Comparison of ENCODE assay signal across 7 cellular contexts in genomic region chr14:76784881-76785280, GRCh38. TPM values are rescaled to one million over a fixed set of nuclear protein-coding genes. Genes with fewer than 3 reads are reported as not detected.
DNase-seq lines count a peak whose midpoint lies in the region; ATAC-seq and TF ChIP-seq lines count a peak whose summit lies in the region.

No MANE protein-coding gene starts in this region.

- no peak overlapping the region for H3K4me3 Mint-ChIP-seq in activated B cell treated with CpG ODN at 0.5 μM for 24 hours

- H3K9ac ChIP-seq in liver (ENCODE audit: low read depth in 1 of 2, low read length in 2 of 2), result no peak overlapping the region

- peak; percentile 81 for TF ChIP-seq CTCF in GM12873 (IDR thresholded peaks at IDR 0.05; ENCODE audit: insufficient read depth, low read depth, low read length, missing control alignments)
- TF ChIP-seq CTCF in activated B cell treated with CpG ODN at 0.5 μM for 24 hours (IDR thresholded peaks at IDR 0.05), result no peak
- TF ChIP-seq CTCF in coronary artery (IDR thresholded peaks at IDR 0.05), result peak; percentile 89
- peak; percentile 60 for TF ChIP-seq CTCF in liver (IDR thresholded peaks at IDR 0.05; ENCODE audit: low read depth, low read length, missing input control)

- H3K4me3 ChIP-seq in coronary artery (no peak overlapping the region), liver (ENCODE audit: low read depth in 1 of 3, low read length in 3 of 3) (no peak overlapping the region)

- ATAC-seq in HG02938 (IDR thresholded peaks at IDR 0.05; ENCODE audit: unreplicated experiment) (peak; percentile 82), activated B cell treated with CpG ODN at 0.5 μM for 24 hours (ENCODE audit: low read depth) (peak; percentile 98)

- peaks cover 4 to 49% (median 28%) of the 10 kb centered on the region in 4 donors for H3K36me3 ChIP-seq in liver (ENCODE audit: control insufficient read depth in 4 of 4, insufficient read depth in 3 of 4, low read depth in 1 of 4, low read length in 3 of 4)

- intact Hi-C loops in activated B cell treated with CpG ODN at 0.5 μM for 24 hours (cut with micrococcal nuclease), result loop anchor here (1.0 kb wide), 1 partner anchor 75 kb away; no protein-coding TSS in a partner anchor

- H3K27ac ChIP-seq in coronary artery (peak overlapping the region; percentile 59 to 61), liver (ENCODE audit: low read depth in 1 of 2, low read length in 2 of 2) (no peak overlapping the region)

- H3K9me3 Mint-ChIP-seq in activated B cell treated with CpG ODN at 0.5 μM for 24 hours, result no peaks in the 10 kb centered on the region

- H3K36me3 Mint-ChIP-seq in activated B cell treated with CpG ODN at 0.5 μM for 24 hours (ENCODE audit: low read depth), result peaks cover 73% of the 10 kb centered on the region

- no peaks in the 10 kb centered on the region for H3K27me3 ChIP-seq in liver (ENCODE audit: control insufficient read depth in 4 of 4, insufficient read depth in 4 of 4, low read length in 3 of 4)

- H3K9me3 ChIP-seq in liver (ENCODE audit: control insufficient read depth in 4 of 4, low read length in 3 of 4), result no peaks in the 10 kb centered on the region

- CTCF ChIA-PET in activated B cell treated with CpG ODN at 0.5 μM for 24 hours (lab: Charles Lee), result interaction anchor here (1.2 to 4.7 kb wide), 11 partner anchors 13 to 286 kb away, joined by 3 to 45 read pairs (median 4); partner anchors contain the start of gene VASH1

- H3K27me3 Mint-ChIP-seq in activated B cell treated with CpG ODN at 0.5 μM for 24 hours, result no peaks in the 10 kb centered on the region

- H3K4me1 ChIP-seq in liver (ENCODE audit: control insufficient read depth in 4 of 4, insufficient read depth in 4 of 4, low read length in 3 of 4), result peaks cover 0 to 5% (median 0%) of the 10 kb centered on the region in 4 donors

- peak; percentile 66 for DNase-seq in NCI-H345 (lab: John Stamatoyannopoulos, UW)
- no peak for DNase-seq in activated B cell treated with CpG ODN at 0.5 μM for 24 hours
- DNase-seq in coronary artery (ENCODE audit: low spot score), result peak; percentile 89
- peak; percentile 18 for DNase-seq in stimulated activated CD8-positive, alpha-beta memory T cell treated with anti-CD3 and anti-CD28 coated beads, Interleukin-12 subunit alpha, Interleukin-12 subunit beta, amount 100 ng/mL, for 1 hour (ENCODE audit: low read depth)

- no peaks in the 10 kb centered on the region for H3K4me1 Mint-ChIP-seq in activated B cell treated with CpG ODN at 0.5 μM for 24 hours

- peak; percentile 80 to 87 for TF ChIP-seq RAD21 in liver (IDR thresholded peaks at IDR 0.05)

- POLR2A ChIA-PET in activated B cell treated with CpG ODN at 0.5 μM for 24 hours (lab: Charles Lee), result no interaction called here

- peak overlapping the region; percentile 31 for H3K27ac Mint-ChIP-seq in activated B cell treated with CpG ODN at 0.5 μM for 24 hours

- whole genome bisulfite sequencing in liver, result 57% methylated on average over 2 of the region's 2 CpGs

TF ChIP-seq in liver, 16 proteins besides CTCF, POLR2A, EP300 and RAD21:
- TF ChIP-seq NR2F2 (IDR thresholded peaks at IDR 0.05) (no peak), SP1 (IDR thresholded peaks at IDR 0.05) (no peak), JUND (IDR thresholded peaks at IDR 0.05) (no peak), HNF4G (IDR thresholded peaks at IDR 0.05) (no peak), YY1 (IDR thresholded peaks at IDR 0.05) (no peak), MAX (IDR thresholded peaks at IDR 0.05) (no peak), REST (IDR thresholded peaks at IDR 0.05) (no peak), HNF4A (conservative IDR thresholded peaks at IDR 0.05) (no peak), GABPA (IDR thresholded peaks at IDR 0.05 in 1 of 2, conservative IDR thresholded peaks at IDR 0.05 in 1 of 2) (no peak), FOXA2 (IDR thresholded peaks at IDR 0.05) (no peak), RXRA (IDR thresholded peaks at IDR 0.05) (no peak), TAF1 (conservative IDR thresholded peaks at IDR 0.05) (no peak), ZBTB33 (IDR thresholded peaks at IDR 0.05) (no peak), FOXA1 (IDR thresholded peaks at IDR 0.05) (no peak), EGR1 (IDR thresholded peaks at IDR 0.05; ENCODE audit: low read depth in 2 of 2) (no peak)
- TF ChIP-seq, protein P1, sequence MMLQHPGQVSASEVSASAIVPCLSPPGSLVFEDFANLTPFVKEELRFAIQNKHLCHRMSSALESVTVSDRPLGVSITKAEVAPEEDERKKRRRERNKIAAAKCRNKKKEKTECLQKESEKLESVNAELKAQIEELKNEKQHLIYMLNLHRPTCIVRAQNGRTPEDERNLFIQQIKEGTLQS (IDR thresholded peaks at IDR 0.05), result no peak

RNA-seq across cellular contexts. Expression of gene VASH1, which starts 23.6 kb away (rescaled TPM):
- 1.0 TPM in 2 replicates for total RNA-seq in activated B cell treated with CpG ODN at 0.5 μM for 24 hours
- 1 to 10 TPM; 5.2 to 5.9 TPM for total RNA-seq in liver
- polyA plus RNA-seq in liver, result 1 to 10 TPM in 1 of 2 donors, under 1 TPM in 1; 0.94 to 3.4 TPM

RNA-seq across cellular contexts. Expression of gene ANGEL1, which starts 27.8 kb away (rescaled TPM):
- 14.9 and 17.9 TPM in 2 replicates for total RNA-seq in activated B cell treated with CpG ODN at 0.5 μM for 24 hours
- total RNA-seq in liver, result 10 to 100 TPM; 12.0 to 15.9 TPM
- polyA plus RNA-seq in liver, result 1 to 10 TPM; 5.2 to 7.3 TPM

RNA-seq across cellular contexts. Expression of gene LRRC74A, which starts 41.3 kb away (rescaled TPM):
- total RNA-seq in activated B cell treated with CpG ODN at 0.5 μM for 24 hours (not detected in 2 replicates), liver (not detected)
- polyA plus RNA-seq in liver, result not detected

Comparison
In these comparisons a context has a peak if more than half of its experiments do, and no peak if none do; other contexts are left out.
1. H3K27ac ChIP-seq: peak in coronary artery (2 of 2); none in liver (0 of 2).